In genomic region chr2:46197672-46198071, GRCh38 we compare ENCODE assay signal across 10 cellular contexts.
"Had no signal": no experiment of that assay in that cellular context is flagged by ENCODE, and none has a peak within 500 bp of the region (broad histone marks: within the 10 kb centered on the region; RNA-seq: fewer than 3 reads in every experiment).

No MANE protein-coding gene starts in this region.

- H3K4me1 ChIP-seq: body of pancreas had no signal

- DNase-seq: activated naive CD4-positive, alpha-beta T cell treated with anti-CD3 and anti-CD28 coated beads, Interleukin-2, amount 10 ng/mL, durations not matched to agents 7 days and 5 days; body of pancreas; effector memory CD8-positive, alpha-beta T cell; immature natural killer cell; ovary; stimulated activated CD4-positive, alpha-beta T cell treated with anti-CD3 and anti-CD28 coated beads, Interleukin-15, amount 100 ng/mL, for 24 hours; stimulated activated CD4-positive, alpha-beta T cell treated with anti-CD3 and anti-CD28 coated beads, Interleukin-4, amount 100 ng/mL, for 24 hours; T1000; thyroid gland had no signal

- H3K36me3 ChIP-seq: ovary, thyroid gland had no signal

- H3K9me3 ChIP-seq: body of pancreas, ovary, thyroid gland had no signal

- H3K27ac ChIP-seq: body of pancreas, ovary, VCaP had no signal

- H3K27me3 ChIP-seq: body of pancreas, ovary, thyroid gland had no signal

- H3K4me3 ChIP-seq: body of pancreas, ovary, thyroid gland had no signal

- ATAC-seq: body of pancreas; effector memory CD8-positive, alpha-beta T cell had no signal
